1 cellular context compared by ENCODE assay signal in the genomic region with DNA sequence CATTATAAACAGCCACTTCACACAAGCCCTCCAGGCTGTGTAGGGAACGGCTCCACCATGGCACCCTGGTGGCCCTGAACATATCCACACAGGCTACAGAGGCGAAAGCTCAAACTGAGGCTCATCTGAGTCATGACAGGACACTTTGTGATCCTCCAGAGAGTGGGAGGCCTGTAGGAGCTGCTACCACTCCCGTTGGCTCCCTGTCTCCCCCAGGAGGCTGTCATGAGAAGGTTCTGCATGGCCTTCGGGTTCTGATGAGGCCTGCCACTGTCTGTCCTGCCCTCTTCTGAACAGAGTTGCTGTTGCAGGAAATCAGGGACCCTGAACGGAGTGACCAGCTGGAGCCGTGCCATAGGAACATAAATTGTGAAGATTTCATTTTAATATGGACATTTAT.
TF ChIP-seq lines count a peak whose summit lies in the region.

No MANE protein-coding gene starts in this region.

TF ChIP-seq in HCT116, 20 proteins besides CTCF, POLR2A, EP300 and RAD21 (continued from another document):
- TF ChIP-seq SP1 (IDR thresholded peaks at IDR 0.05; ENCODE audit: low read depth) (no peak), ZFX (IDR thresholded peaks at IDR 0.05) (no peak)
